ENCODE assay signal across 29 cellular contexts in genomic region chr20:35598476-35598875, GRCh38. TPM values are rescaled to one million over a fixed set of nuclear protein-coding genes. Genes with fewer than 3 reads are reported as not detected.
"Had no signal": no experiment of that assay in that cellular context is flagged by ENCODE, and none has a peak within 500 bp of the region (broad histone marks: within the 10 kb centered on the region; RNA-seq: fewer than 3 reads in every experiment).

No MANE protein-coding gene starts in this region.

- H3K27ac Mint-ChIP-seq: activated CD4-positive, alpha-beta memory T cell treated with anti-CD3 and anti-CD28 coated beads for 36 hours; activated CD4-positive, alpha-beta T cell treated with anti-CD3 and anti-CD28 coated beads, Interleukin-2, amount 10 ng/mL, durations not matched to agents 24 days and 14 days; activated T-helper 1 cell treated with anti-CD3 and anti-CD28 coated beads, Interleukin-12 subunit alpha, Interleukin-12 subunit beta, Interleukin-2, Interleukin-4 antibody, amounts not matched to agents 30 ng/mL and 10 ng/mL and 1 ng/mL, durations not matched to agents 14 hours and 24 hours and 36 hours; dendritic cell treated with granulocyte-macrophage colony-stimulating factor and Interleukin-4, amounts not matched to agents 40 ng/mL and 50 ng/mL, for 4 days; endodermal cell; mesothelial cell of epicardium; naive thymus-derived CD4-positive, alpha-beta T cell; neural progenitor cell had no signal

- H3K9me3 ChIP-seq: breast epithelium, esophagus muscularis mucosa, heart left ventricle, suprapubic skin, tibial artery, upper lobe of right lung had no signal

- H3K9me3 Mint-ChIP-seq: activated CD4-positive, alpha-beta memory T cell treated with anti-CD3 and anti-CD28 coated beads for 36 hours; activated CD4-positive, alpha-beta T cell treated with anti-CD3 and anti-CD28 coated beads, Interleukin-2, amount 10 ng/mL, durations not matched to agents 24 days and 14 days; activated T-helper 1 cell treated with anti-CD3 and anti-CD28 coated beads, Interleukin-12 subunit alpha, Interleukin-12 subunit beta, Interleukin-2, Interleukin-4 antibody, amounts not matched to agents 30 ng/mL and 10 ng/mL and 1 ng/mL, durations not matched to agents 14 hours and 24 hours and 36 hours; dendritic cell treated with granulocyte-macrophage colony-stimulating factor and Interleukin-4, amounts not matched to agents 40 ng/mL and 50 ng/mL, for 4 days; endodermal cell; immature natural killer cell; mesothelial cell of epicardium; naive thymus-derived CD4-positive, alpha-beta T cell had no signal

- DNase-seq: activated CD4-positive, alpha-beta memory T cell treated with anti-CD3 and anti-CD28 coated beads for 36 hours; activated CD4-positive, alpha-beta T cell treated with anti-CD3 and anti-CD28 coated beads, Interleukin-2, amount 10 ng/mL, durations not matched to agents 24 days and 14 days; activated CD4-positive, CD25-positive, alpha-beta regulatory T cell treated with anti-CD3 and anti-CD28 coated beads, Interleukin-2, amount 50 U/mL, for 72 hours; activated CD8-positive, alpha-beta memory T cell treated with anti-CD3 and anti-CD28 coated beads, Interleukin-2, amount 50 U/mL, for 4 hours; activated effector memory CD4-positive, alpha-beta T cell treated with anti-CD3 and anti-CD28 coated beads, Interleukin-2, amount 50 U/mL, for 16 hours; activated naive CD4-positive, alpha-beta T cell treated with anti-CD3 and anti-CD28 coated beads, Interleukin-2, amount 50 U/mL, for 16 hours; activated T-cell treated with anti-CD3 and anti-CD28 coated beads, Interleukin-2, amount 50 U/mL, for 1 hour; central memory CD4-positive, alpha-beta T cell; endodermal cell; foreskin keratinocyte; heart left ventricle; hypothalamus; immature natural killer cell; kidney; naive thymus-derived CD4-positive, alpha-beta T cell; occipital lobe; right cardiac atrium; stimulated activated naive CD4-positive, alpha-beta T cell; T1000 had no signal

- H3K27me3 ChIP-seq: breast epithelium had no signal

- H3K27ac ChIP-seq: breast epithelium, esophagus muscularis mucosa, foreskin keratinocyte, heart left ventricle, neural progenitor cell, parathyroid adenoma, suprapubic skin, tibial artery, upper lobe of right lung had no signal

- ATAC-seq: foreskin keratinocyte; heart left ventricle; naive thymus-derived CD4-positive, alpha-beta T cell; right cardiac atrium had no signal

- H3K4me3 ChIP-seq: breast epithelium, esophagus muscularis mucosa, heart left ventricle, neural progenitor cell, suprapubic skin, tibial artery, upper lobe of right lung had no signal

- H3K4me3 Mint-ChIP-seq: activated CD4-positive, alpha-beta memory T cell treated with anti-CD3 and anti-CD28 coated beads for 36 hours; activated CD4-positive, alpha-beta T cell treated with anti-CD3 and anti-CD28 coated beads, Interleukin-2, amount 10 ng/mL, durations not matched to agents 24 days and 14 days; activated T-helper 1 cell treated with anti-CD3 and anti-CD28 coated beads, Interleukin-12 subunit alpha, Interleukin-12 subunit beta, Interleukin-2, Interleukin-4 antibody, amounts not matched to agents 30 ng/mL and 10 ng/mL and 1 ng/mL, durations not matched to agents 14 hours and 24 hours and 36 hours; dendritic cell treated with granulocyte-macrophage colony-stimulating factor and Interleukin-4, amounts not matched to agents 40 ng/mL and 50 ng/mL, for 4 days; endodermal cell; immature natural killer cell; mesothelial cell of epicardium; neural progenitor cell had no signal

- H3K36me3 Mint-ChIP-seq: activated CD4-positive, alpha-beta memory T cell treated with anti-CD3 and anti-CD28 coated beads for 36 hours; immature natural killer cell; mesothelial cell of epicardium; naive thymus-derived CD4-positive, alpha-beta T cell had no signal

- H3K36me3 ChIP-seq: breast epithelium, esophagus muscularis mucosa, heart left ventricle, neural progenitor cell, suprapubic skin, tibial artery, upper lobe of right lung had no signal

- H3K4me1 ChIP-seq: breast epithelium, foreskin keratinocyte, parathyroid adenoma had no signal

RNA-seq across cellular contexts. Expression of gene SPAG4, which starts 17.2 kb away (rescaled TPM):
- polyA plus RNA-seq: naive thymus-derived CD4-positive, alpha-beta T cell had no signal
